Comparison of ENCODE assay signal across 8 cellular contexts in genomic region chr20:13507646-13508045, GRCh38.
"Had no signal": no experiment of that assay in that cellular context is flagged by ENCODE, and none has a peak within 500 bp of the region (broad histone marks: within the 10 kb centered on the region; RNA-seq: fewer than 3 reads in every experiment).

No MANE protein-coding gene starts in this region.

- DNase-seq: IMR-90, Karpas-422, KBM-7, KG1 had no signal

- H3K27me3 Mint-ChIP-seq: IgD-negative memory B cell had no signal

- FAIRE-seq: HTR-8/SVneo had no signal

- H3K4me3 Mint-ChIP-seq: IgD-negative memory B cell had no signal

- H3K9ac ChIP-seq: KMS-11 had no signal

- H3K27ac ChIP-seq: HL-60, KMS-11 had no signal

- H3K4me2 ChIP-seq: KMS-11 had no signal
